8 cellular contexts compared by ENCODE assay signal in the genomic region with DNA sequence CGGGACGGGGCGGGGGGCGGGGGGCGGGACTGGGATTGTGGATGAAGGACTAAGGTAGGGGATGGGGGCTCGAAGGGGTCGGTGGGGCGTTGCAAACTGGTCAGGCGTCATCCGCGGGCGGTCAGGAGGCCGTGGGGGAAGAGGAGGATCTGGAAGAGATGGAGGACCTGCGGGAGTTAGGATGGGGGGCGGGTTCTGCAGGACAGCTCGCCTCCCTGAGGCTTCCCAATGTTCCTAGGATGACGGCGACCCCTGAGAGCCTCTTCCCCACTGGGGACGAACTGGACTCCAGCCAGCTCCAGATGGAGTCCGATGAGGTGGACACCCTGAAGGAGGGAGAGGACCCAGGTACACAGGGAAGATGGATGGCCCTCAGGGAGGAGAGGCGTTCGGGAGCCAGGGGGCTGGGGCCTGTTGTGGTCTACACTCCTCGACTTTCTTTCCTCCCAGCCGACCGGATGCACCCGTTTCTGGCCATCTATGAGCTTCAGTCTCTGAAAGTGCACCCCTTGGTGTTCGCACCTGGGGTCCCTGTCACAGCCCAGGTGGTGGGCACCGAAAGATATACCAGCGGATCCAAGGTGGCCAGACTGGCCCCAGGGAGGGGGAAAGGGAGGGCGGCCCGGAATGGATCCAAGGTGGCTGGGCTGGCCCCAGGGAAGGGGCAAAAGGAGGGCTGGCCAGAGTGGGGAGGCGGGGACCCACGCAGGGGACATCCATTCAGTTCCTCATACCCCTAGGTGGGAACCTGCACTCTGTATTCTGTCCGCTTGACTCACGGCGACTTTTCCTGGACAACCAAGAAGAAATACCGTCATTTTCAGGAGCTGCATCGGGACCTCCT. TPM values are rescaled to one million over a fixed set of nuclear protein-coding genes. Genes with fewer than 3 reads are reported as not detected.
DNase-seq lines count a peak whose midpoint lies in the region; ATAC-seq and TF ChIP-seq lines count a peak whose summit lies in the region.

No MANE protein-coding gene starts in this region.

- H3K4me3 ChIP-seq in breast epithelium (peak overlapping the region; percentile 78 to 88 (median 87)), right lobe of liver (peak overlapping the region; percentile 65 to 84 (median 76)), transverse colon (peak overlapping the region; percentile 74 to 98 (median 91))

- peaks cover 4 to 9% of the 10 kb centered on the region in 2 donors for H3K4me1 ChIP-seq in breast epithelium
- peaks cover 0 to 12% (median 3%) of the 10 kb centered on the region in 4 donors for H3K4me1 ChIP-seq in right lobe of liver
- H3K4me1 ChIP-seq in transverse colon: peaks cover 11 to 20% (median 17%) of the 10 kb centered on the region in 4 donors

- H3K4me1 Mint-ChIP-seq in activated CD4-positive, alpha-beta T cell treated with anti-CD3 and anti-CD28 coated beads, Interleukin-2, amount 10 ng/mL, durations not matched to agents 7 days and 5 days: peaks cover 22% of the 10 kb centered on the region

- H3K27ac Mint-ChIP-seq in activated CD4-positive, alpha-beta T cell treated with anti-CD3 and anti-CD28 coated beads, Interleukin-2, amount 10 ng/mL, durations not matched to agents 7 days and 5 days: peak overlapping the region; percentile 75

- no peaks in the 10 kb centered on the region for H3K9me3 Mint-ChIP-seq in activated CD4-positive, alpha-beta T cell treated with anti-CD3 and anti-CD28 coated beads, Interleukin-2, amount 10 ng/mL, durations not matched to agents 7 days and 5 days

- H3K36me3 Mint-ChIP-seq in activated CD4-positive, alpha-beta T cell treated with anti-CD3 and anti-CD28 coated beads, Interleukin-2, amount 10 ng/mL, durations not matched to agents 7 days and 5 days (ENCODE audit: low read depth): peaks cover 3% of the 10 kb centered on the region

- peak overlapping the region; percentile 72 to 80 for H3K27ac ChIP-seq in breast epithelium
- H3K27ac ChIP-seq in right lobe of liver: peak overlapping the region in 2 of 3 donors; percentile 66 to 76
- peak overlapping the region; percentile 82 to 93 (median 82) for H3K27ac ChIP-seq in transverse colon

- H3K27me3 ChIP-seq in breast epithelium: no peaks in the 10 kb centered on the region
- no peaks in the 10 kb centered on the region for H3K27me3 ChIP-seq in right lobe of liver
- no peaks in the 10 kb centered on the region for H3K27me3 ChIP-seq in transverse colon

- no peaks in the 10 kb centered on the region for H3K27me3 Mint-ChIP-seq in activated CD4-positive, alpha-beta T cell treated with anti-CD3 and anti-CD28 coated beads, Interleukin-2, amount 10 ng/mL, durations not matched to agents 7 days and 5 days

- no peak for TF ChIP-seq CTCF in breast epithelium (IDR thresholded peaks at IDR 0.05)
- TF ChIP-seq CTCF in right lobe of liver (IDR thresholded peaks at IDR 0.05): no peak
- no peak for TF ChIP-seq CTCF in transverse colon (IDR thresholded peaks at IDR 0.05)

- 3% methylated on average over 14 of the region's 38 CpGs for WGBS in right lobe of liver (ENCODE audit: insufficient coverage, low coverage, low lambda C conversion rate, missing lambda C conversion rate)
- 41% methylated on average over 29 of the region's 38 CpGs; no CpG with 5 or more reads in 1 of the 2 donors for WGBS in transverse colon (ENCODE audit: low coverage in 1 of 2), 2 donors

- CTCF ChIA-PET in activated CD4-positive, alpha-beta T cell treated with anti-CD3 and anti-CD28 coated beads, Interleukin-2, amount 10 ng/mL, durations not matched to agents 7 days and 5 days (lab: Charles Lee): interaction anchor here (0.7 to 3.3 kb wide), 5 partner anchors 8 to 30 kb away, joined by 3 to 20 read pairs (median 4); partner anchors contain the start of gene PSMB6

- intact Hi-C loops in breast epithelium (cut with DNase I; ENCODE audit: low total_unique reads) (no loop called here), right lobe of liver (cut with DNase I) (loop anchor here in 1 of 2 donors (5.0 kb wide), 1 partner anchor 75 kb away; no protein-coding TSS in a partner anchor), transverse colon (cut with DNase I; ENCODE audit: low total_unique reads) (loop anchor here (5.0 kb wide), 1 partner anchor 80 kb away; no protein-coding TSS in a partner anchor)

- no peak for TF ChIP-seq EP300 in transverse colon (IDR thresholded peaks at IDR 0.05; ENCODE audit: low read depth)

- no peak for DNase-seq in activated CD4-positive, alpha-beta T cell treated with anti-CD3 and anti-CD28 coated beads, Interleukin-2, amount 10 ng/mL, durations not matched to agents 7 days and 5 days
- no peak for DNase-seq in activated CD4-positive, alpha-beta T cell treated with anti-CD3 and anti-CD28 coated beads for 48 hours
- DNase-seq in breast epithelium (ENCODE audit: low spot score in 2 of 2) (no peak), right lobe of liver (peak in 1 of 3 donors; percentile 27), transverse colon (peak; percentile 15), dermis blood vessel endothelial cell (no peak), DMS79 (lab: John Stamatoyannopoulos, UW) (no peak), SIG-M5 treated with dmso at 0.1 percent for 504 hours (lab: John Stamatoyannopoulos, UW; ENCODE audit: unreplicated experiment) (no peak)

- H3K36me3 ChIP-seq in breast epithelium (no peaks in the 10 kb centered on the region), right lobe of liver (no peaks in the 10 kb centered on the region), transverse colon (no peaks in the 10 kb centered on the region)

- peak; percentile 1 to 11 (median 3) for ATAC-seq in right lobe of liver

- in situ Hi-C loops in transverse colon (cut with MboI; ENCODE audit: low pct_ligation_motif_present in 1 of 4, low pct_unique_long_range_greater_than_20kb in 1 of 4, low sequenced_read_pairs in 3 of 4): no loop called here

- no peak for TF ChIP-seq POLR2A in breast epithelium (IDR thresholded peaks at IDR 0.05)
- no peak for TF ChIP-seq POLR2A in right lobe of liver (IDR thresholded peaks at IDR 0.05)
- TF ChIP-seq POLR2A in transverse colon (IDR thresholded peaks at IDR 0.05): no peak

- no peaks in the 10 kb centered on the region for H3K9me3 ChIP-seq in breast epithelium
- no peaks in the 10 kb centered on the region for H3K9me3 ChIP-seq in right lobe of liver
- H3K9me3 ChIP-seq in transverse colon: no peaks in the 10 kb centered on the region

- POLR2A ChIA-PET in activated CD4-positive, alpha-beta T cell treated with anti-CD3 and anti-CD28 coated beads, Interleukin-2, amount 10 ng/mL, durations not matched to agents 7 days and 5 days (lab: Charles Lee): interaction anchor here (0.7 to 0.9 kb wide), 2 partner anchors 12 to 102 kb away, joined by 3 read pairs; partner anchors contain the start of gene PSMB6

- H3K4me3 Mint-ChIP-seq in activated CD4-positive, alpha-beta T cell treated with anti-CD3 and anti-CD28 coated beads, Interleukin-2, amount 10 ng/mL, durations not matched to agents 7 days and 5 days: peak overlapping the region; percentile 75

RNA-seq across cellular contexts. Expression of gene PLD2, which starts 0.8 kb away (rescaled TPM):
- total RNA-seq in activated CD4-positive, alpha-beta T cell treated with anti-CD3 and anti-CD28 coated beads, Interleukin-2, amount 10 ng/mL, durations not matched to agents 7 days and 5 days: 10 to 100 TPM; 16.6 to 17.3 TPM
- 10 to 100 TPM; 17.1 to 40.6 (median 30.3) TPM for total RNA-seq in breast epithelium
- 10 to 100 TPM in 3 of 6 experiments, 1 to 10 TPM in 3; 8.2 to 27.3 (median 10.8) TPM for total RNA-seq in right lobe of liver
- total RNA-seq in transverse colon: 10 to 100 TPM; 13.9 to 81.9 (median 18.9) TPM
- 35.1 and 47.2 TPM in 2 replicates for total RNA-seq in dermis blood vessel endothelial cell

RNA-seq across cellular contexts. Expression of gene PSMB6, which starts 11.8 kb away (rescaled TPM):
- total RNA-seq in activated CD4-positive, alpha-beta T cell treated with anti-CD3 and anti-CD28 coated beads, Interleukin-2, amount 10 ng/mL, durations not matched to agents 7 days and 5 days: 100 to 1,000 TPM in 1 of 2 experiments, 10 to 100 TPM in 1; 95.3 to 115 TPM
- total RNA-seq in breast epithelium: 100 to 1,000 TPM; 133 to 183 (median 164) TPM
- total RNA-seq in right lobe of liver: 100 to 1,000 TPM in 2 of 6 experiments, 10 to 100 TPM in 4; 68.8 to 136 (median 75.7) TPM
- total RNA-seq in transverse colon: 100 to 1,000 TPM in 2 of 4 donors, 10 to 100 TPM in 2; 34.0 to 111 (median 80.9) TPM
- 157 and 202 TPM in 2 replicates for total RNA-seq in dermis blood vessel endothelial cell

RNA-seq across cellular contexts. Expression of gene GLTPD2, which starts 19.0 kb away (rescaled TPM):
- total RNA-seq in activated CD4-positive, alpha-beta T cell treated with anti-CD3 and anti-CD28 coated beads, Interleukin-2, amount 10 ng/mL, durations not matched to agents 7 days and 5 days: not detected
- total RNA-seq in breast epithelium (not detected), right lobe of liver (10 to 100 TPM; 20.6 to 97.4 (median 60.9) TPM), transverse colon (1 to 10 TPM in 1 of 4 donors, under 1 TPM in 1, not detected in 2; 0.41 to 1.7 TPM), dermis blood vessel endothelial cell (not detected in 2 replicates)

RNA-seq across cellular contexts. Expression of gene VMO1, which starts 21.6 kb away (rescaled TPM):
- under 1 TPM in 1 of 2 experiments, not detected in 1; 0.32 TPM for total RNA-seq in activated CD4-positive, alpha-beta T cell treated with anti-CD3 and anti-CD28 coated beads, Interleukin-2, amount 10 ng/mL, durations not matched to agents 7 days and 5 days
- total RNA-seq in breast epithelium (1 to 10 TPM in 2 of 3 donors, under 1 TPM in 1; 0.98 to 5.0 (median 2.6) TPM), right lobe of liver (10 to 100 TPM in 1 of 6 experiments, 1 to 10 TPM in 5; 3.5 to 12.3 (median 5.2) TPM), transverse colon (1 to 10 TPM in 2 of 4 donors, under 1 TPM in 1, not detected in 1; 0.68 to 5.2 (median 1.9) TPM), dermis blood vessel endothelial cell (0.51 TPM in 1 of 2 replicates, not detected in the other)
